ENCODE assay signal across 9 cellular contexts in the genomic region with DNA sequence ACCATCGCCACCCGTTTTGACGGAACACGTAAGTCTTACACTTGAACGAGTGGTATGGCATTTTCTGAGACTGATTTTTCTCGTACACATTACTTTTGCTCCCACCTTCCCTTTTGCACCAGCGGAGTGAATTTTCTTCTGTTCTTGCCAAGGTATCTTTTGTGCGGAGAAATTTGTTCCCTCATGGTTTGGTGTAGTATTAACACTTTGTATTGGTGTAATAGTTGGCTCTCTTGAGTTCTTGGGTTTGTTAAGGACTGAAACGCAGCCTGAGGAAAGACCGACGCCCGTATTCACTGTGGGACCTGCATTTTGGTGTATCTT. TPM values are rescaled to one million over a fixed set of nuclear protein-coding genes. Genes with fewer than 3 reads are reported as not detected.
DNase-seq lines count a peak whose midpoint lies in the region; ATAC-seq, FAIRE-seq and TF ChIP-seq lines count a peak whose summit lies in the region.
"Had no signal": no experiment of that assay in that cellular context is flagged by ENCODE, and none has a peak within 500 bp of the region (broad histone marks: within the 10 kb centered on the region; RNA-seq: fewer than 3 reads in every experiment).

No MANE protein-coding gene starts in this region.

- H3K36me3 ChIP-seq in Caco-2 (ENCODE audit: control insufficient read depth, insufficient read depth, low read length) (no peaks in the 10 kb centered on the region), endocrine pancreas (ENCODE audit: control insufficient read depth, insufficient read depth, low read length) (no peaks in the 10 kb centered on the region), pancreas (no peaks in the 10 kb centered on the region)

- no peaks in the 10 kb centered on the region for H3K36me3 Mint-ChIP-seq in Caco-2 (ENCODE audit: insufficient read depth, unreplicated experiment)

- intact Hi-C loops in Caco-2 (cut with micrococcal nuclease; ENCODE audit: unreplicated experiment) (no loop called here), pancreas (cut with DNase I) (no loop called here)

- no peak for DNase-seq in Caco-2
- DNase-seq in NCI-H526 treated with DMSO at 0.1 percent for 48 hours (lab: John Stamatoyannopoulos, UW): peak; percentile 22
- no peak for DNase-seq in pancreas
- DNase-seq in NCI-H1436 (lab: John Stamatoyannopoulos, UW): no peak
- no peak for DNase-seq in NCI-H1417 treated with DMSO at 0.1 percent for 48 hours (lab: John Stamatoyannopoulos, UW)
- DNase-seq in dedifferentiated amniotic fluid mesenchymal stem cell (ENCODE audit: extremely low spot score): no peak
- no peak for DNase-seq in GOT3 (lab: John Stamatoyannopoulos, UW)

- H3K9me3 ChIP-seq in Caco-2 (no peaks in the 10 kb centered on the region), endocrine pancreas (ENCODE audit: control insufficient read depth, low read length) (no peaks in the 10 kb centered on the region), pancreas (no peaks in the 10 kb centered on the region)

- no peak overlapping the region for H3K27ac Mint-ChIP-seq in Caco-2 (ENCODE audit: unreplicated experiment)

- BruUV-seq in Caco-2 (replicated peaks; lab: Mats Ljungman, UMichigan): no TSS peak

- H3K27ac ChIP-seq in pancreas: peak overlapping the region in 2 of 4 donors; percentile 74 to 80

- no peak overlapping the region for H3K9ac ChIP-seq in endocrine pancreas (ENCODE audit: control insufficient read depth, insufficient read depth, low read length)

- TF ChIP-seq CTCF in Caco-2 (IDR thresholded peaks at IDR 0.05; ENCODE audit: insufficient read depth in 1 of 2, low read depth in 1 of 2, low read length in 1 of 2, severe bottlenecking in 1 of 2, unreplicated experiment in 1 of 2) (no peak), pancreas (IDR thresholded peaks at IDR 0.05) (no peak)

- H3K4me3 ChIP-seq in Caco-2 (ENCODE audit: low read depth, low read length) (no peak overlapping the region), endocrine pancreas (ENCODE audit: control insufficient read depth, insufficient read depth, low read length) (peak overlapping the region; percentile 70), pancreas (peak overlapping the region; percentile 36 to 67 (median 62))

- 1 to 2% methylated on average over 12 of the region's 12 CpGs for WGBS in pancreas, 2 donors

- POLR2A ChIA-PET in Caco-2 (lab: Charles Lee): no interaction called here

- CTCF ChIA-PET in Caco-2 (lab: Charles Lee): no interaction called here

- H3K4me1 Mint-ChIP-seq in Caco-2 (ENCODE audit: low read depth, unreplicated experiment): no peaks in the 10 kb centered on the region

- H3K27me3 ChIP-seq in Caco-2 (replicated peaks; ENCODE audit: control insufficient read depth, insufficient read depth, low read length) (no peaks in the 10 kb centered on the region), endocrine pancreas (ENCODE audit: control insufficient read depth, insufficient read depth, low read length) (no peaks in the 10 kb centered on the region), pancreas (no peaks in the 10 kb centered on the region)

- H3K4me3 Mint-ChIP-seq in Caco-2 (ENCODE audit: unreplicated experiment): peak overlapping the region; percentile 87

- H3K4me1 ChIP-seq in Caco-2 (0 out of 2 replicates have a peak, but pooled peaks cover 4% of the 10 kb centered on the region), endocrine pancreas (ENCODE audit: control insufficient read depth, insufficient read depth, low read length) (no peaks in the 10 kb centered on the region), pancreas (peaks cover 0 to 11% (median 0%) of the 10 kb centered on the region in 3 donors)

- no peaks in the 10 kb centered on the region for H3K9me3 Mint-ChIP-seq in Caco-2 (ENCODE audit: unreplicated experiment)

- H3K27me3 Mint-ChIP-seq in Caco-2 (ENCODE audit: insufficient read depth, unreplicated experiment): peaks cover 15% of the 10 kb centered on the region

- ATAC-seq in pancreas: peak in 1 of 4 donors; percentile 1

- FAIRE-seq in pancreas (lab: Jason Lieb, UNC): no peak

RNA-seq across cellular contexts. Expression of gene KCNH8, which starts 0.4 kb away (rescaled TPM):
- total RNA-seq in Caco-2 (2022) (0.07 and 0.09 TPM in 2 replicates), pancreas (1 to 10 TPM in 3 of 6 donors, under 1 TPM in 3; 0.51 to 2.1 (median 1.0) TPM)
- 1 to 10 TPM in 1 of 2 donors, under 1 TPM in 1; 0.99 to 2.6 TPM for polyA plus RNA-seq in pancreas
- total RNA-seq: RPMI7951 had no signal
